1 cellular context compared by ENCODE assay signal in genomic region chr15:74778599-74778970, GRCh38.
TF ChIP-seq lines count a peak whose summit lies in the region.

No MANE protein-coding gene starts in this region.

TF ChIP-seq in HEK293, 187 proteins besides CTCF, POLR2A, EP300 and RAD21 (continued from another document):
- no peak for TF ChIP-seq ZNF146 (tag by site-specific recombination; IDR thresholded peaks at IDR 0.05)
- TF ChIP-seq ZNF311 (tag by site-specific recombination; IDR thresholded peaks at IDR 0.05; ENCODE audit: borderline replicate concordance): no peak
- peak; percentile 46 for TF ChIP-seq EGR2 (tag by site-specific recombination; IDR thresholded peaks at IDR 0.05; ENCODE audit: low read depth)
TF ChIP-seq in HEK293: peak in this region for 2.
